In genomic region chr16:19068237-19068815, GRCh38 we compare ENCODE assay signal across 8 cellular contexts. TPM values are rescaled to one million over a fixed set of nuclear protein-coding genes. Genes with fewer than 3 reads are reported as not detected.
DNase-seq lines count a peak whose midpoint lies in the region; ATAC-seq and TF ChIP-seq lines count a peak whose summit lies in the region.

No MANE protein-coding gene starts in this region.

- no peaks in the 10 kb centered on the region for H3K79me2 ChIP-seq in fibroblast of lung (ENCODE audit: control insufficient read depth, insufficient read depth, low read length)

- ATAC-seq in GM19328 (IDR thresholded peaks at IDR 0.05; ENCODE audit: unreplicated experiment): no peak
- no peak for ATAC-seq in GM18505 (IDR thresholded peaks at IDR 0.05; ENCODE audit: unreplicated experiment)

- H3K4me3 ChIP-seq in GM08714 (ENCODE audit: low read length) (peak overlapping the region; percentile 77), SK-N-MC (peak overlapping the region; percentile 98), fibroblast of lung (replicated peaks in 1 of 4; ENCODE audit: control extremely low read depth in 1 of 4, insufficient read depth in 1 of 4, low read depth in 3 of 4, low read length in 4 of 4) (peak overlapping the region; percentile 59 to 92 (median 88))

- H3K36me3 ChIP-seq in SK-N-MC (ENCODE audit: insufficient read depth, low read length) (peaks cover 7% of the 10 kb centered on the region; the same call in 1 of the 2 replicates), fibroblast of lung (ENCODE audit: control insufficient read depth, insufficient read depth, low read length) (peaks cover 3% of the 10 kb centered on the region)

- no peaks in the 10 kb centered on the region for H3K27me3 ChIP-seq in fibroblast of lung (ENCODE audit: control insufficient read depth, insufficient read depth, low read length)

- peak overlapping the region; percentile 76 for H3K4me2 ChIP-seq in fibroblast of lung (ENCODE audit: extremely low read depth, insufficient read depth, low read length)

- H3K27ac ChIP-seq in SK-N-MC: peak overlapping the region; percentile 95; the same call in 1 of the 2 replicates
- peak overlapping the region; percentile 100 for H3K27ac ChIP-seq in fibroblast of lung (ENCODE audit: insufficient read depth, low read length)

- no peaks in the 10 kb centered on the region for H4K20me1 ChIP-seq in fibroblast of lung (ENCODE audit: control insufficient read depth, extremely low read depth, insufficient read depth, low read length)

- H3K9ac ChIP-seq in SK-N-MC (ENCODE audit: insufficient read length): peak overlapping the region; percentile 97
- H3K9ac ChIP-seq in fibroblast of lung (ENCODE audit: insufficient read depth, low read length): peak overlapping the region; percentile 99

- DNase-seq in SK-N-MC (ENCODE audit: low read depth, low spot score): no peak
- no peak for DNase-seq in fibroblast of lung (ENCODE audit: low read depth in 2 of 2)
- DNase-seq in retina: peak; percentile 25
- DNase-seq in HCEC 1CT: no peak
- no peak for DNase-seq in NCI-H2081 (lab: John Stamatoyannopoulos, UW)

- H3K9me3 ChIP-seq in SK-N-MC (ENCODE audit: low read depth, low read length) (no peaks in the 10 kb centered on the region), fibroblast of lung (ENCODE audit: control insufficient read depth, insufficient read depth, low read depth, low read length) (no peaks in the 10 kb centered on the region)

- H2AFZ ChIP-seq in fibroblast of lung (ENCODE audit: low read length): peak overlapping the region; percentile 50

- no peaks in the 10 kb centered on the region for H3K4me1 ChIP-seq in fibroblast of lung (ENCODE audit: control insufficient read depth, extremely low read depth, insufficient read depth, low read length)

- TF ChIP-seq POLR2A in GM18505 (IDR thresholded peaks at IDR 0.05; ENCODE audit: borderline replicate concordance, extremely low read depth, insufficient read depth, insufficient read length): no peak

- no peak for TF ChIP-seq CTCF in fibroblast of lung (conservative IDR thresholded peaks at IDR 0.05 in 1 of 2, IDR thresholded peaks at IDR 0.05 in 1 of 2; ENCODE audit: low read depth in 1 of 2, low read length in 2 of 2)

RNA-seq across cellular contexts. Expression of gene COQ7, which starts 0.9 kb away (rescaled TPM):
- 19.8 and 20.5 TPM in 2 replicates for total RNA-seq in fibroblast of lung
- 12.4 and 14.0 TPM in 2 replicates for polyA plus RNA-seq in fibroblast of lung
- polyA plus RNA-seq in fibroblast of lung (2012): 13.6 and 14.7 TPM in 2 replicates
- polyA minus RNA-seq in fibroblast of lung (ENCODE audit: low replicate concordance): 3.7 and 4.0 TPM in 2 replicates

RNA-seq across cellular contexts. Expression of gene ITPRIPL2, which starts 45.4 kb away (rescaled TPM):
- total RNA-seq in fibroblast of lung: 41.3 and 42.1 TPM in 2 replicates
- 19.8 and 23.1 TPM in 2 replicates for polyA plus RNA-seq in fibroblast of lung
- 14.1 and 19.1 TPM in 2 replicates for polyA plus RNA-seq in fibroblast of lung (2012)
- 12.9 and 15.8 TPM in 2 replicates for polyA minus RNA-seq in fibroblast of lung (ENCODE audit: low replicate concordance)
